Comparison of ENCODE assay signal across 17 cellular contexts in genomic region chr16:345686-346231, GRCh38.
"Had no signal": no experiment of that assay in that cellular context is flagged by ENCODE, and none has a peak within 500 bp of the region (broad histone marks: within the 10 kb centered on the region; RNA-seq: fewer than 3 reads in every experiment).

No MANE protein-coding gene starts in this region.

- H3K9me3 ChIP-seq: colonic mucosa, gastrocnemius medialis, left ventricle myocardium inferior, stomach, thoracic aorta, uterus had no signal

- H3K4me3 Mint-ChIP-seq: memory B cell had no signal

- DNase-seq: activated CD4-positive, alpha-beta T cell treated with anti-CD3 and anti-CD28 coated beads, Interleukin-2, amount 50 U/mL, for 1 hour; activated CD8-positive, alpha-beta memory T cell treated with anti-CD3 and anti-CD28 coated beads, Interleukin-2, amount 50 U/mL, for 4 hours; activated effector memory CD4-positive, alpha-beta T cell treated with anti-CD3 and anti-CD28 coated beads, Interleukin-2, amount 50 U/mL, for 16 hours; colonic mucosa; gastrocnemius medialis; kidney; left ventricle myocardium inferior; stimulated activated CD4-positive, alpha-beta T cell treated with anti-CD3 and anti-CD28 coated beads, Interleukin-4, amount 100 ng/mL, for 1 hour; stimulated activated CD8-positive, alpha-beta memory T cell treated with anti-CD3 and anti-CD28 coated beads, Interleukin-4, amount 100 ng/mL, for 48 hours; stomach; T-cell; uterus had no signal

- H3K27ac Mint-ChIP-seq: memory B cell had no signal

- H3K36me3 ChIP-seq: cardiac muscle cell, colonic mucosa, uterus had no signal

- H3K27ac ChIP-seq: cardiac muscle cell, colonic mucosa, gastrocnemius medialis, left ventricle myocardium inferior, parathyroid adenoma, stomach, thoracic aorta, uterus, VCaP had no signal

- H3K9me3 Mint-ChIP-seq: memory B cell, T-cell had no signal

- H3K4me1 ChIP-seq: gastrocnemius medialis, parathyroid adenoma, uterus had no signal

- H3K4me3 ChIP-seq: cardiac muscle cell, colonic mucosa, gastrocnemius medialis, left ventricle myocardium inferior, stomach, thoracic aorta, uterus had no signal

- H3K27me3 ChIP-seq: cardiac muscle cell, colonic mucosa, gastrocnemius medialis, stomach, uterus had no signal

- H3K27me3 Mint-ChIP-seq: memory B cell, T-cell had no signal

- ATAC-seq: gastrocnemius medialis, T-cell had no signal
